19 cellular contexts compared by ENCODE assay signal in the genomic region with DNA sequence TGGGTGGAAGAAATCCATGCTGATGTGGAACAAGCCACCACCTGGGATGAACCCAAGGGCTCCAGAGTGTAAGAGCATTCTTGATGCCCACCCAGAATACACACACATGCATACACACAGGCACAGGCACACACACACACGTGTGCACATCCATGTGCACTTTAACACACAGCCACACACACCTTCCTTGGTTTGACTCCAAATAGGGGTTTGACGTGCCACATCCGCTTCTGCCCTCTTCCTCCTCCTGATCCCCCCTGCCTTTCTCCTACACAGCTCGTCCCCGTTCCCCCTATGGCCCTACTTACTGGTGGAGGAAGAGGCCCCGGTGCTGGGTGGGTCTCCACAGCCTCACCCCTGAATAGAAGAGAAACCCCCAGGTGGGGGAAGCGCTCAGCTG. TPM values are rescaled to one million over a fixed set of nuclear protein-coding genes. Genes with fewer than 3 reads are reported as not detected.
A peak's percentile ranks its signal among the peaks of the same experiment; 100 is the strongest.
DNase-seq lines count a peak whose midpoint lies in the region; ATAC-seq and TF ChIP-seq lines count a peak whose summit lies in the region.
"Had no signal": no experiment of that assay in that cellular context is flagged by ENCODE, and none has a peak within 500 bp of the region (broad histone marks: within the 10 kb centered on the region; RNA-seq: fewer than 3 reads in every experiment).

No MANE protein-coding gene starts in this region.

- no peaks in the 10 kb centered on the region for H3K9me3 Mint-ChIP-seq in activated naive CD4-positive, alpha-beta T cell treated with anti-CD3 and anti-CD28 coated beads, Interleukin-2, amount 50 U/mL, for 24 hours
- H3K9me3 Mint-ChIP-seq in central memory CD8-positive, alpha-beta T cell, result no peaks in the 10 kb centered on the region

- no peaks in the 10 kb centered on the region for H3K27me3 Mint-ChIP-seq in activated naive CD4-positive, alpha-beta T cell treated with anti-CD3 and anti-CD28 coated beads, Interleukin-2, amount 50 U/mL, for 24 hours
- H3K27me3 Mint-ChIP-seq in central memory CD8-positive, alpha-beta T cell, result no peaks in the 10 kb centered on the region

- CTCF ChIA-PET in OCI-LY7 (lab: Charles Lee; ENCODE audit: unreplicated experiment), result no interaction called here

- POLR2A ChIA-PET in OCI-LY7 (lab: Charles Lee), result interaction anchor here (1.0 to 1.7 kb wide), 3 partner anchors 9 to 24 kb away, joined by 4 read pairs; no protein-coding TSS in a partner anchor

- H4K20me1 ChIP-seq in OCI-LY7 (ENCODE audit: insufficient read depth, low read length), result no peaks in the 10 kb centered on the region

- no peak for DNase-seq in activated naive CD4-positive, alpha-beta T cell treated with anti-CD3 and anti-CD28 coated beads, Interleukin-2, amount 50 U/mL, for 16 hours
- DNase-seq in OCI-LY7 (ENCODE audit: low spot score) (no peak), upper lobe of right lung (no peak), MV-4-11 (lab: John Stamatoyannopoulos, UW) (no peak), NCI-H1105 treated with DMSO at 0.1 percent for 48 hours (lab: John Stamatoyannopoulos, UW) (no peak), NCI-H345 treated with DMSO at 0.1 percent for 48 hours (lab: John Stamatoyannopoulos, UW; ENCODE audit: unreplicated experiment) (no peak)
- DNase-seq in central memory CD8-positive, alpha-beta T cell (ENCODE audit: low spot score in 2 of 2), result no peak
- DNase-seq: Calu3; effector CD8-positive, alpha-beta T cell; kidney glomerular epithelial cell; NCI-H446; nucleus accumbens; right cardiac atrium; SJCRH30 had no signal

- peak; percentile 59 for ATAC-seq in central memory CD8-positive, alpha-beta T cell (replicated peaks; ENCODE audit: extremely low read depth, poor library complexity, severe bottlenecking)
- ATAC-seq in upper lobe of right lung, result peak; percentile 12

- BruUV-seq in OCI-LY7 (replicated peaks; lab: Mats Ljungman, UMichigan), result no TSS peak

- H3K27ac ChIP-seq in OCI-LY7 (ENCODE audit: low read depth, low read length, poor library complexity, severe bottlenecking), result peak overlapping the region; percentile 50
- no peak overlapping the region for H3K27ac ChIP-seq in upper lobe of right lung
- H3K27ac ChIP-seq: cardiac muscle cell, hepatocyte, SJCRH30, suprapubic skin had no signal

- H2AFZ ChIP-seq in OCI-LY7 (ENCODE audit: low read length), result peak overlapping the region; percentile 82; the same call in 1 of the 2 replicates
- H2AFZ ChIP-seq: hepatocyte had no signal

- H3K27ac Mint-ChIP-seq in activated naive CD4-positive, alpha-beta T cell treated with anti-CD3 and anti-CD28 coated beads, Interleukin-2, amount 50 U/mL, for 24 hours, result peak overlapping the region; percentile 88
- peak overlapping the region; percentile 78 for H3K27ac Mint-ChIP-seq in central memory CD8-positive, alpha-beta T cell (ENCODE audit: low read depth)

- H3K36me3 ChIP-seq in OCI-LY7 (ENCODE audit: insufficient read depth, low read length), result no peaks in the 10 kb centered on the region
- H3K36me3 ChIP-seq in upper lobe of right lung, result no peaks in the 10 kb centered on the region
- H3K36me3 ChIP-seq: cardiac muscle cell, SJCRH30, suprapubic skin had no signal

- no peaks in the 10 kb centered on the region for H3K9me2 ChIP-seq in OCI-LY7 (ENCODE audit: insufficient read depth, low read length)

- H3K4me2 ChIP-seq in OCI-LY7 (ENCODE audit: low read length), result peak overlapping the region; percentile 54
- H3K4me2 ChIP-seq: hepatocyte had no signal

- intact Hi-C loops in OCI-LY7 (cut with micrococcal nuclease; ENCODE audit: unreplicated experiment) (no loop called here), upper lobe of right lung (cut with DNase I) (no loop called here)

- H3K4me1 Mint-ChIP-seq in activated naive CD4-positive, alpha-beta T cell treated with anti-CD3 and anti-CD28 coated beads, Interleukin-2, amount 50 U/mL, for 24 hours, result peaks cover 33% of the 10 kb centered on the region
- H3K4me1 Mint-ChIP-seq in central memory CD8-positive, alpha-beta T cell, result peaks cover 30% of the 10 kb centered on the region

- no peaks in the 10 kb centered on the region for H3K9me3 ChIP-seq in OCI-LY7 (ENCODE audit: low read length)
- no peaks in the 10 kb centered on the region for H3K9me3 ChIP-seq in upper lobe of right lung
- H3K9me3 ChIP-seq: SJCRH30, suprapubic skin had no signal

- no peaks in the 10 kb centered on the region for H3K27me3 ChIP-seq in upper lobe of right lung
- H3K27me3 ChIP-seq: cardiac muscle cell, hepatocyte, suprapubic skin had no signal

- no peaks in the 10 kb centered on the region for H3K79me2 ChIP-seq in OCI-LY7 (ENCODE audit: insufficient read depth, low read depth, low read length)
- H3K79me2 ChIP-seq: hepatocyte had no signal

- peak overlapping the region; percentile 1 for H3K4me3 ChIP-seq in OCI-LY7 (ENCODE audit: low read depth, low read length, poor library complexity, severe bottlenecking)
- no peak overlapping the region for H3K4me3 ChIP-seq in upper lobe of right lung
- H3K4me3 ChIP-seq: cardiac muscle cell, hepatocyte, SJCRH30, suprapubic skin had no signal

- TF ChIP-seq CTCF in OCI-LY7 (conservative IDR thresholded peaks at IDR 0.05; ENCODE audit: low read length) (no peak), upper lobe of right lung (IDR thresholded peaks at IDR 0.05) (no peak)

- H3K36me3 Mint-ChIP-seq in activated naive CD4-positive, alpha-beta T cell treated with anti-CD3 and anti-CD28 coated beads, Interleukin-2, amount 50 U/mL, for 24 hours, result no peaks in the 10 kb centered on the region
- H3K36me3 Mint-ChIP-seq in central memory CD8-positive, alpha-beta T cell (ENCODE audit: insufficient read depth), result peaks cover 2% of the 10 kb centered on the region

- H3K4me3 Mint-ChIP-seq in activated naive CD4-positive, alpha-beta T cell treated with anti-CD3 and anti-CD28 coated beads, Interleukin-2, amount 50 U/mL, for 24 hours, result peak overlapping the region; percentile 56
- H3K4me3 Mint-ChIP-seq in central memory CD8-positive, alpha-beta T cell, result peak overlapping the region; percentile 70

- H3K4me1 ChIP-seq in OCI-LY7 (ENCODE audit: insufficient read depth, low read length, poor library complexity, severe bottlenecking) (peaks cover 19% of the 10 kb centered on the region), upper lobe of right lung (no peaks in the 10 kb centered on the region)
- H3K4me1 ChIP-seq: SJCRH30 had no signal

RNA-seq across cellular contexts. Expression of a gene that starts 16.0 kb away (rescaled TPM):
- total RNA-seq in OCI-LY7 (2014; rRNA removed; shearing (Covaris generic)), result not detected in 2 replicates
- total RNA-seq in OCI-LY7 (2022) (0.33 and 0.40 TPM in 2 replicates), upper lobe of right lung (not detected)
- total RNA-seq: Calu3, H4, right cardiac atrium, SJCRH30, suprapubic skin had no signal

RNA-seq across cellular contexts. Expression of a gene that starts 19.3 kb away (rescaled TPM):
- 59.0 and 69.2 TPM in 2 replicates for total RNA-seq in OCI-LY7 (2014; rRNA removed; shearing (Covaris generic))
- total RNA-seq in OCI-LY7 (2022) (47.2 and 51.8 TPM in 2 replicates), upper lobe of right lung (78.1 TPM)

RNA-seq across cellular contexts. Expression of a gene that starts 54.2 kb away (rescaled TPM):
- total RNA-seq in OCI-LY7 (2014; rRNA removed; shearing (Covaris generic)), result 50.3 and 57.2 TPM in 2 replicates
- total RNA-seq in OCI-LY7 (2022), result 96.0 and 98.9 TPM in 2 replicates
- total RNA-seq in upper lobe of right lung, result 110 TPM
